25 cellular contexts compared by ENCODE assay signal in genomic region chr5:104998169-104998568, GRCh38.
"Had no signal": no experiment of that assay in that cellular context is flagged by ENCODE, and none has a peak within 500 bp of the region (broad histone marks: within the 10 kb centered on the region; RNA-seq: fewer than 3 reads in every experiment).

No MANE protein-coding gene starts in this region.

- FAIRE-seq: endothelial cell of umbilical vein, kidney, pancreas, small intestine had no signal

- H3K36me3 ChIP-seq: esophagus muscularis mucosa, gastroesophageal sphincter, heart left ventricle, left lung, neutrophil, pancreas, right lobe of liver, thyroid gland, vagina had no signal

- H3K9me3 ChIP-seq: esophagus muscularis mucosa, gastroesophageal sphincter, left lung, mucosa of descending colon, neutrophil, pancreas, right lobe of liver, thyroid gland, vagina had no signal

- ATAC-seq: foreskin keratinocyte; gastroesophageal sphincter; heart left ventricle; left lung; mucosa of descending colon; natural killer cell treated with Interleukin-12 subunit alpha and Interleukin-12 subunit beta and Interleukin-15 and Interleukin-18, amount 100 ng/mL, for 72 hours; pancreas; right lobe of liver; stimulated activated naive CD8-positive, alpha-beta T cell treated with anti-CD3 and anti-CD28 coated beads, Interleukin-15, amount 100 ng/mL, for 72 hours had no signal

- H3K27me3 ChIP-seq: esophagus muscularis mucosa, foreskin keratinocyte, gastroesophageal sphincter, heart left ventricle, hepatocyte, left lung, neutrophil, pancreas, right lobe of liver, thyroid gland, vagina had no signal

- H3K4me1 ChIP-seq: esophagus muscularis mucosa, foreskin keratinocyte, gastroesophageal sphincter, heart left ventricle, left lung, pancreas, right lobe of liver, thyroid gland, vagina had no signal

- H3K4me3 ChIP-seq: esophagus muscularis mucosa, gastroesophageal sphincter, heart left ventricle, hepatocyte, left lung, mucosa of descending colon, pancreas, right lobe of liver, thyroid gland, vagina had no signal

- DNase-seq: effector CD8-positive, alpha-beta T cell; endodermal cell; heart left ventricle; kidney; left lung; mesenchymal stem cell; mucosa of descending colon; naive B cell; pancreas; right lobe of liver; small intestine; stimulated activated CD4-positive, alpha-beta T cell treated with anti-CD3 and anti-CD28 coated beads, Interleukin-15, amount 100 ng/mL, for 24 hours; stimulated activated CD4-positive, alpha-beta T cell treated with anti-CD3 and anti-CD28 coated beads, Interleukin-2, amount 100 ng/mL, for 48 hours; stimulated activated CD8-positive, alpha-beta memory T cell treated with anti-CD3 and anti-CD28 coated beads, Interleukin-4, amount 100 ng/mL, for 48 hours; stimulated activated naive CD4-positive, alpha-beta T cell; stimulated activated naive CD8-positive, alpha-beta T cell treated with anti-CD3 and anti-CD28 coated beads, Interleukin-15, amount 100 ng/mL, for 72 hours; thyroid gland had no signal

- H3K27ac ChIP-seq: esophagus muscularis mucosa, foreskin keratinocyte, gastroesophageal sphincter, heart left ventricle, hepatocyte, left lung, neutrophil, pancreas, right lobe of liver, thyroid gland, vagina had no signal
